In genomic region chr1:153260980-153261792, GRCh38 we compare ENCODE assay signal across 8 cellular contexts. TPM values are rescaled to one million over a fixed set of nuclear protein-coding genes. Genes with fewer than 3 reads are reported as not detected.
A peak's percentile ranks its signal among the peaks of the same experiment; 100 is the strongest.
DNase-seq lines count a peak whose midpoint lies in the region; ATAC-seq and TF ChIP-seq lines count a peak whose summit lies in the region.

No MANE protein-coding gene starts in this region.

- intact Hi-C loops in left cardiac atrium (cut with DNase I): no loop called here

- TF ChIP-seq CTCF in AG09309 (IDR thresholded peaks at IDR 0.05; ENCODE audit: control insufficient read depth, insufficient read depth, low read depth, low read length, missing control alignments): no peak
- no peak for TF ChIP-seq CTCF in smooth muscle cell (IDR thresholded peaks at IDR 0.05; ENCODE audit: borderline replicate concordance, insufficient read depth, poor library complexity, severe bottlenecking)

- H3K27ac ChIP-seq in HUES64 (ENCODE audit: low read depth, low read length) (no peak overlapping the region), skin epidermis (peak overlapping the region in 12 of 21 experiments; percentile 6 to 63 (median 42)), smooth muscle cell (ENCODE audit: low read depth) (no peak overlapping the region)

- H2AFZ ChIP-seq in smooth muscle cell (ENCODE audit: low read depth): no peak overlapping the region

- H4K20me1 ChIP-seq in smooth muscle cell (ENCODE audit: low read depth): no peaks in the 10 kb centered on the region

- no peaks in the 10 kb centered on the region for H3K36me3 ChIP-seq in HUES64 (ENCODE audit: insufficient read depth, low read length)
- no peaks in the 10 kb centered on the region for H3K36me3 ChIP-seq in smooth muscle cell (ENCODE audit: low read depth)

- H3K9ac ChIP-seq in HUES64 (ENCODE audit: low read depth, low read length): no peak overlapping the region
- no peak overlapping the region for H3K9ac ChIP-seq in smooth muscle cell (ENCODE audit: low read depth)

- ATAC-seq in left cardiac atrium (peak; percentile 68 to 91), GM21737 (IDR thresholded peaks at IDR 0.05; ENCODE audit: unreplicated experiment) (no peak)

- H3K4me1 ChIP-seq in HUES64 (ENCODE audit: insufficient read depth, low read length) (peaks cover 6% of the 10 kb centered on the region), smooth muscle cell (ENCODE audit: low read depth) (no peaks in the 10 kb centered on the region)

- H3K4me2 ChIP-seq in smooth muscle cell: no peak overlapping the region

- peak overlapping the region; percentile 13; the same call in 1 of the 2 replicates for H3K4me3 ChIP-seq in AG09309 (ENCODE audit: control insufficient read depth, low read depth, low read length)
- peak overlapping the region; percentile 62 for H3K4me3 ChIP-seq in HUES64 (ENCODE audit: low read length)
- peak overlapping the region; percentile 36 to 60 (median 45) for H3K4me3 ChIP-seq in skin epidermis
- no peak overlapping the region for H3K4me3 ChIP-seq in smooth muscle cell

- no peaks in the 10 kb centered on the region for H3K79me2 ChIP-seq in smooth muscle cell (ENCODE audit: low read depth)

- H3K9me3 ChIP-seq in HUES64 (ENCODE audit: insufficient read depth, low read depth, low read length): no peaks in the 10 kb centered on the region
- H3K9me3 ChIP-seq in smooth muscle cell (replicated peaks; ENCODE audit: low read depth): no peaks in the 10 kb centered on the region

- 9% methylated on average over 105 of the region's 105 CpGs for WGBS in HUES64
- WGBS in smooth muscle cell (ENCODE audit: low lambda C conversion rate): 97% methylated on average over 63 of the region's 105 CpGs

- DNase-seq in AG09309 (ENCODE audit: low read depth) (no peak), left cardiac atrium (peak; percentile 44), smooth muscle cell (lab: John Stamatoyannopoulos, UW; ENCODE audit: unreplicated experiment) (no peak), EL (no peak)
- peak; percentile 21 for DNase-seq in activated naive CD4-positive, alpha-beta T cell treated with Interleukin-2 at 50 U/mL for 16 hours

- H3K27me3 ChIP-seq in HUES64 (ENCODE audit: insufficient read depth, low read length) (peaks cover 78% of the 10 kb centered on the region), smooth muscle cell (ENCODE audit: low read depth) (no peaks in the 10 kb centered on the region)

- no peaks in the 10 kb centered on the region for H3F3A ChIP-seq in smooth muscle cell (ENCODE audit: low read depth)

RNA-seq across cellular contexts. Expression of gene LORICRIN, which starts 1.7 kb away (rescaled TPM):
- polyA plus RNA-seq in HUES64 (2013, experiment 1 of 2): not detected
- not detected for polyA plus RNA-seq in HUES64 (2013, experiment 2 of 2)
- total RNA-seq in left cardiac atrium (not detected), smooth muscle cell (not detected in 2 replicates)
- not detected in 2 replicates for polyA plus RNA-seq in smooth muscle cell

RNA-seq across cellular contexts. Expression of gene PRR9, which starts 43.8 kb away (rescaled TPM):
- not detected for polyA plus RNA-seq in HUES64 (2013, experiment 1 of 2)
- not detected for polyA plus RNA-seq in HUES64 (2013, experiment 2 of 2)
- not detected for total RNA-seq in left cardiac atrium
- total RNA-seq in smooth muscle cell: 7.4 and 9.0 TPM in 2 replicates
- polyA plus RNA-seq in smooth muscle cell: 1.0 and 3.0 TPM in 2 replicates

RNA-seq across cellular contexts. Expression of gene PGLYRP3, which starts 51.6 kb away (rescaled TPM):
- polyA plus RNA-seq in HUES64 (2013, experiment 1 of 2): not detected
- polyA plus RNA-seq in HUES64 (2013, experiment 2 of 2): not detected
- total RNA-seq in left cardiac atrium (not detected), smooth muscle cell (not detected in 2 replicates)
- polyA plus RNA-seq in smooth muscle cell: 0.31 TPM in 1 of 2 replicates, not detected in the other

RNA-seq across cellular contexts. Expression of gene LELP1, which starts 58.0 kb away (rescaled TPM):
- polyA plus RNA-seq in HUES64 (2013, experiment 1 of 2): not detected
- not detected for polyA plus RNA-seq in HUES64 (2013, experiment 2 of 2)
- total RNA-seq in left cardiac atrium (not detected), smooth muscle cell (not detected in 2 replicates)
- not detected in 2 replicates for polyA plus RNA-seq in smooth muscle cell

Comparison
In these comparisons a context has a peak if more than half of its experiments do, and no peak if none do; other contexts are left out.
1. DNase-seq: peak in activated naive CD4-positive, alpha-beta T cell treated with Interleukin-2 at 50 U/mL for 16 hours (single experiment) and left cardiac atrium (single experiment); none in AG09309 (single experiment), smooth muscle cell (single experiment) and EL (single experiment).
2. H3K27ac ChIP-seq: peak in skin epidermis (12 of 21); none in HUES64 (single experiment) and smooth muscle cell (single experiment).